Comparison of ENCODE assay signal across 1 cellular context in the genomic region with DNA sequence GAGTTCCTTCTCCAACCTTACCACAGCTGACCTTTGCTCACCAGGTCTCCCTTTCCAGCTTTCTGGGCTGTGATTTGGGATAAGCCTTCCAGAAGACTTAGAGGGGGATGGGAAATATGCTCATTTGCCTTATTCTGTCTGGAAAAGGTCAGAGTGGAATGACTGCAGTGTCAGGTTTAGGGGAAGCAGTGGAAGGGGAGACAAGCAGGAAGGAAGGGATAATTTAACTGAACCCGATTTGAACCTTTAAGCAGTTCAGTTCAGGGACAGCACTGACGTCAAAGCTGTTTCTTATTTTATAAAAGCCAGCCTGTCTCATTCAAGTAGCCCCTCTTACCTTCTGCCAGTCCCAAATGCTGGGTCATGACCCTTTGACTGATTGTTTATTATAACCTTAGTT.
TF ChIP-seq lines count a peak whose summit lies in the region.

No MANE protein-coding gene starts in this region.

TF ChIP-seq in H1, 55 proteins besides CTCF, POLR2A, EP300 and RAD21 (continued from another document):
- TF ChIP-seq CHD7 (IDR thresholded peaks at IDR 0.05; ENCODE audit: insufficient replicate concordance, low read length), result no peak
- no peak for TF ChIP-seq SIX5 (IDR thresholded peaks at IDR 0.05; ENCODE audit: low read depth, low read length)
- TF ChIP-seq RBBP5 (IDR thresholded peaks at IDR 0.05; ENCODE audit: borderline replicate concordance, low read depth, low read length), result no peak
- no peak for TF ChIP-seq SP2 (IDR thresholded peaks at IDR 0.05; ENCODE audit: low read length)
- TF ChIP-seq MAFK (IDR thresholded peaks at IDR 0.05; ENCODE audit: low read depth, low read length), result no peak
